Comparison of ENCODE assay signal across 5 cellular contexts in genomic region chr12:8113117-8113516, GRCh38. TPM values are rescaled to one million over a fixed set of nuclear protein-coding genes. Genes with fewer than 3 reads are reported as not detected.
"Had no signal": no experiment of that assay in that cellular context is flagged by ENCODE, and none has a peak within 500 bp of the region (broad histone marks: within the 10 kb centered on the region; RNA-seq: fewer than 3 reads in every experiment).

No MANE protein-coding gene starts in this region.

RNA-seq across cellular contexts. Expression of gene CLEC4A, which starts 10.3 kb away (rescaled TPM):
- total RNA-seq: HepG2, HT1080, IMR-90 had no signal

RNA-seq across cellular contexts. Expression of gene ZNF705A, which starts 43.7 kb away (rescaled TPM):
- total RNA-seq: HepG2, HT-29, HT1080, IMR-90 had no signal
- polyA plus RNA-seq: HepG2, IgD-negative memory B cell, IMR-90 had no signal

RNA-seq across cellular contexts. Expression of gene C3AR1, which starts 47.0 kb away (rescaled TPM):
- total RNA-seq: HepG2, HT-29 had no signal
- polyA plus RNA-seq: HepG2 had no signal
